ENCODE assay signal across 12 cellular contexts in the genomic region with DNA sequence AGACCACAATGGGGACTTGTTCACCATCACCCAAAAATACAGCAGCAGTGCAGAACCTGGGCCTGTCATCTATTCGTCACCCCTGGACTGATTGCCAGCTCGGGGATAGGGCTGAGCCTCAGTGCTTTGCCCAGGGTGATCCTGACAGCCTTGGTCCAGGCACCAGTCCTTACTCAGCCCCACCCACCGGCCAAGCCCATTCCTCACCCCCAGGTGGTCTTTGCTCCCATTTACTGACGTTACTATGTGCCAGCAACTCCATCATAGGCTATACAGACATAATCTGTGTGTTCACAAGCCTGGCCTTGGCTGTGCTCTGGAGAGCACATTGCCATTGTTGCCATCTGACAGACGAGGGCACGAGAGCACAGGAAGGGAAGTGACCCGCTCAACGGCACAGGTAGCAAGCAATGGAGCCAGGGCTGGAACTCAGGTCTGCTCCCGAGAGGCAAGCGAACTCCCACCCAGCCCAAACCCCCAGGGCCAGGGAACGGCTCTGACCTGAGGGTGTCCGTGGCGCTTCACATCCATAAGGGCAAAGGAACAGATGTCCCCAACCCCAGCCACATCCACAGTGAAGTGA. TPM values are rescaled to one million over a fixed set of nuclear protein-coding genes. Genes with fewer than 3 reads are reported as not detected.
DNase-seq lines count a peak whose midpoint lies in the region; ATAC-seq and TF ChIP-seq lines count a peak whose summit lies in the region.
"Had no signal": no experiment of that assay in that cellular context is flagged by ENCODE, and none has a peak within 500 bp of the region (broad histone marks: within the 10 kb centered on the region; RNA-seq: fewer than 3 reads in every experiment).

No MANE protein-coding gene starts in this region.

- H3K27ac ChIP-seq in OCI-LY3 (ENCODE audit: low read length): no peak overlapping the region
- H3K27ac ChIP-seq: right lobe of liver, RWPE1 had no signal

- H3K9ac ChIP-seq in OCI-LY3 (ENCODE audit: low read length): peak overlapping the region; percentile 63

- peak overlapping the region; percentile 82 for H2AFZ ChIP-seq in OCI-LY3 (ENCODE audit: low read depth, low read length)

- TF ChIP-seq CTCF in OCI-LY3 (IDR thresholded peaks at IDR 0.05; ENCODE audit: low read depth, low read length): no peak
- no peak for TF ChIP-seq CTCF in chondrocyte (IDR thresholded peaks at IDR 0.05)

- DNase-seq in activated naive CD4-positive, alpha-beta T cell treated with anti-CD3 and anti-CD28 coated beads, Interleukin-2, amount 10 ng/mL, durations not matched to agents 7 days and 5 days: no peak
- DNase-seq in activated naive CD4-positive, alpha-beta T cell (lab: John Stamatoyannopoulos, UW): no peak
- DNase-seq in effector memory CD8-positive, alpha-beta T cell: no peak
- DNase-seq in stimulated activated naive B cell treated with anti-CD40 and anti-IgM and Interleukin-4, amounts not matched to agents 10 μg/mL and 1 μg/mL and 100 μg/mL, for 72 hours: no peak
- no peak for DNase-seq in foreskin melanocyte
- DNase-seq in chondrocyte (ENCODE audit: low spot score): no peak
- DNase-seq: NCI-H1105 treated with DMSO at 0.1 percent for 48 hours had no signal

- H3K4me2 ChIP-seq in OCI-LY3 (ENCODE audit: low read length): peak overlapping the region; percentile 94

- no peaks in the 10 kb centered on the region for H3K36me3 ChIP-seq in OCI-LY3 (replicated peaks; ENCODE audit: low read depth, low read length)
- H3K36me3 ChIP-seq: right lobe of liver had no signal

- peak overlapping the region; percentile 68 for H3K27ac Mint-ChIP-seq in activated naive CD4-positive, alpha-beta T cell treated with anti-CD3 and anti-CD28 coated beads, Interleukin-2, amount 10 ng/mL, durations not matched to agents 7 days and 5 days
- H3K27ac Mint-ChIP-seq in effector memory CD8-positive, alpha-beta T cell: peak overlapping the region; percentile 86 to 89
- peak overlapping the region; percentile 2 for H3K27ac Mint-ChIP-seq in stimulated activated naive B cell treated with anti-CD40 and anti-IgM and Interleukin-4, amounts not matched to agents 10 μg/mL and 1 μg/mL and 100 μg/mL, for 72 hours
- H3K27ac Mint-ChIP-seq in chondrocyte (ENCODE audit: unreplicated experiment): no peak overlapping the region

- H3K4me3 ChIP-seq in OCI-LY3 (ENCODE audit: low read length): peak overlapping the region; percentile 79
- H3K4me3 ChIP-seq: right lobe of liver had no signal

- ATAC-seq in effector memory CD8-positive, alpha-beta T cell (replicated peaks): no peak
- ATAC-seq in stimulated activated naive B cell treated with anti-CD40 and anti-IgM and Interleukin-4, amounts not matched to agents 10 μg/mL and 1 μg/mL and 100 μg/mL, for 72 hours (replicated peaks): no peak
- ATAC-seq in GM18861 (IDR thresholded peaks at IDR 0.05; ENCODE audit: unreplicated experiment): no peak

- H4K20me1 ChIP-seq in OCI-LY3 (ENCODE audit: insufficient read depth, low read length): no peaks in the 10 kb centered on the region

- peaks cover 7% of the 10 kb centered on the region; the same call in 1 of the 2 replicates for H3K4me1 ChIP-seq in OCI-LY3 (ENCODE audit: low read length)

- CTCF ChIA-PET in activated naive CD4-positive, alpha-beta T cell treated with anti-CD3 and anti-CD28 coated beads, Interleukin-2, amount 10 ng/mL, durations not matched to agents 7 days and 5 days (lab: Charles Lee): interaction anchor here (0.8 to 4.6 kb wide), 14 partner anchors 8 to 100 kb away, joined by 3 to 47 read pairs (median 4); partner anchors contain the start of genes ABCB8 and NOS3

- H3K36me3 Mint-ChIP-seq in activated naive CD4-positive, alpha-beta T cell treated with anti-CD3 and anti-CD28 coated beads, Interleukin-2, amount 10 ng/mL, durations not matched to agents 7 days and 5 days: peaks cover 18% of the 10 kb centered on the region
- H3K36me3 Mint-ChIP-seq in effector memory CD8-positive, alpha-beta T cell (ENCODE audit: insufficient read depth): peaks cover 28% of the 10 kb centered on the region
- H3K36me3 Mint-ChIP-seq in stimulated activated naive B cell treated with anti-CD40 and anti-IgM and Interleukin-4, amounts not matched to agents 10 μg/mL and 1 μg/mL and 100 μg/mL, for 72 hours: no peaks in the 10 kb centered on the region
- no peaks in the 10 kb centered on the region for H3K36me3 Mint-ChIP-seq in chondrocyte (ENCODE audit: low read depth)

- peaks cover 48% of the 10 kb centered on the region for H3K27me3 Mint-ChIP-seq in activated naive CD4-positive, alpha-beta T cell treated with anti-CD3 and anti-CD28 coated beads, Interleukin-2, amount 10 ng/mL, durations not matched to agents 7 days and 5 days
- H3K27me3 Mint-ChIP-seq in effector memory CD8-positive, alpha-beta T cell: peaks cover 33 to 45% of the 10 kb centered on the region in 2 donors
- peaks cover 53 to 59% of the 10 kb centered on the region in 2 donors for H3K27me3 Mint-ChIP-seq in stimulated activated naive B cell treated with anti-CD40 and anti-IgM and Interleukin-4, amounts not matched to agents 10 μg/mL and 1 μg/mL and 100 μg/mL, for 72 hours
- H3K27me3 Mint-ChIP-seq in chondrocyte (ENCODE audit: low read depth): peaks cover 26% of the 10 kb centered on the region

- H3K79me2 ChIP-seq in OCI-LY3 (ENCODE audit: low read length): no peaks in the 10 kb centered on the region

- peaks cover 73% of the 10 kb centered on the region for H3K4me1 Mint-ChIP-seq in activated naive CD4-positive, alpha-beta T cell treated with anti-CD3 and anti-CD28 coated beads, Interleukin-2, amount 10 ng/mL, durations not matched to agents 7 days and 5 days
- H3K4me1 Mint-ChIP-seq in effector memory CD8-positive, alpha-beta T cell (ENCODE audit: low read depth in 2 of 2): peaks cover 34 to 40% of the 10 kb centered on the region in 2 donors
- peaks cover 30 to 55% of the 10 kb centered on the region in 2 donors for H3K4me1 Mint-ChIP-seq in stimulated activated naive B cell treated with anti-CD40 and anti-IgM and Interleukin-4, amounts not matched to agents 10 μg/mL and 1 μg/mL and 100 μg/mL, for 72 hours
- peaks cover 26% of the 10 kb centered on the region for H3K4me1 Mint-ChIP-seq in chondrocyte (ENCODE audit: low read depth)

- H3K4me3 Mint-ChIP-seq in activated naive CD4-positive, alpha-beta T cell treated with anti-CD3 and anti-CD28 coated beads, Interleukin-2, amount 10 ng/mL, durations not matched to agents 7 days and 5 days: peak overlapping the region; percentile 74
- H3K4me3 Mint-ChIP-seq in effector memory CD8-positive, alpha-beta T cell: peak overlapping the region; percentile 85 to 86
- peak overlapping the region; percentile 77 to 86 for H3K4me3 Mint-ChIP-seq in stimulated activated naive B cell treated with anti-CD40 and anti-IgM and Interleukin-4, amounts not matched to agents 10 μg/mL and 1 μg/mL and 100 μg/mL, for 72 hours
- no peak overlapping the region for H3K4me3 Mint-ChIP-seq in chondrocyte (ENCODE audit: unreplicated experiment)

- H3K27me3 ChIP-seq in OCI-LY3 (ENCODE audit: low read depth, low read length): 0 out of 2 replicates have a peak, but pooled peaks cover 6% of the 10 kb centered on the region

- no peaks in the 10 kb centered on the region for H3K9me3 ChIP-seq in OCI-LY3 (ENCODE audit: insufficient read depth, low read length)
- H3K9me3 ChIP-seq: right lobe of liver had no signal

- no peaks in the 10 kb centered on the region for H3K9me3 Mint-ChIP-seq in activated naive CD4-positive, alpha-beta T cell treated with anti-CD3 and anti-CD28 coated beads, Interleukin-2, amount 10 ng/mL, durations not matched to agents 7 days and 5 days
- no peaks in the 10 kb centered on the region for H3K9me3 Mint-ChIP-seq in effector memory CD8-positive, alpha-beta T cell
- H3K9me3 Mint-ChIP-seq in stimulated activated naive B cell treated with anti-CD40 and anti-IgM and Interleukin-4, amounts not matched to agents 10 μg/mL and 1 μg/mL and 100 μg/mL, for 72 hours: peaks cover 0 to 1% of the 10 kb centered on the region in 2 donors
- H3K9me3 Mint-ChIP-seq in chondrocyte (ENCODE audit: low read depth): no peaks in the 10 kb centered on the region

RNA-seq across cellular contexts. Expression of gene ATG9B, which starts 6.8 kb away (rescaled TPM):
- 1.5 to 1.6 TPM in 2 of 3 replicates, not detected in the other for total RNA-seq in chondrocyte
- total RNA-seq: left ventricle myocardium superior had no signal

RNA-seq across cellular contexts. Expression of gene ABCB8, which starts 10.8 kb away (rescaled TPM):
- total RNA-seq in chondrocyte: 30.2 to 45.7 TPM (median 32.1 TPM) in 3 replicates

RNA-seq across cellular contexts. Expression of gene NOS3, which starts 26.6 kb away (rescaled TPM):
- not detected in 3 replicates for total RNA-seq in chondrocyte

RNA-seq across cellular contexts. Expression of gene ASIC3, which starts 30.9 kb away (rescaled TPM):
- total RNA-seq in chondrocyte: 2.2 to 4.9 TPM (median 2.4 TPM) in 3 replicates

RNA-seq across cellular contexts. Expression of gene KCNH2, which starts 39.3 kb away (rescaled TPM):
- total RNA-seq in chondrocyte: 0.19 to 0.33 TPM (median 0.30 TPM) in 3 replicates
